In the genomic region with DNA sequence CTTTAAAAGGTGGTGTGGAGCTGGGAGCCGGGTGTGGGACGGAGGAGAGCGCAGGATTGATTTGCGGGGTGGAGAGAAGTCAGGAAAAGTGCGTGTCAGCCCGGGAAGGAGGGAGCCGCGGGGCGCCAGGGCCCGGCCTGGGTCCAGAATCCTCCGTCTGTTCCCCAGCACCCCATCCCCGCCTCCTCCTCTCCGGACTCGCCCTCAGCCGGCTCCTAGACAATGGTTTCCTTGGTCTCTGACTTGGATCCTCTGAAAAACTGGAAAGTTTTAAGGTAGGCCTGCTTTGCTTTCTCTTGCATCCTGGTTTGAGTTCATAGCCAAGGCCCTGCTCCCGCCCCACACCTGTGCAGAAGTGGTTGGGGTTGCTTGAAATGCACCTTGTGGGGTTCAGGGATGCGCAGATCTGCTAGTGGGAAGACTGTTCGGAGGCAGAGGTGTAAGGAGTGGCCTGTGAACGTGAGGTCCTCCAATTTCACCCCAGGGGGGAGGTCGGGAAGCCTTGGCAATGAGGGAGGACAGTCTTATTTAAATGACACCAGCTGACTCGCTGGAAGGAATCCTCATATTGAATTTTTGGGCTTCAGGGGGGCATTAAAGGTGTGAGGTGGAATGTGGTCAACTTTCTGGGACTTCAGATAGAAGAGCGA, we compare ENCODE assay signal across 11 cellular contexts.
DNase-seq lines count a peak whose midpoint lies in the region; ATAC-seq, FAIRE-seq and TF ChIP-seq lines count a peak whose summit lies in the region.
"Had no signal": no experiment of that assay in that cellular context is flagged by ENCODE, and none has a peak within 500 bp of the region (broad histone marks: within the 10 kb centered on the region; RNA-seq: fewer than 3 reads in every experiment).

No MANE protein-coding gene starts in this region.

- BruUV-seq in Caco-2 (replicated peaks; lab: Mats Ljungman, UMichigan) = no TSS peak

- no peak for TF ChIP-seq CTCF in Caco-2 (IDR thresholded peaks at IDR 0.05; ENCODE audit: insufficient read depth in 1 of 2, low read depth in 1 of 2, low read length in 1 of 2, severe bottlenecking in 1 of 2, unreplicated experiment in 1 of 2)
- no peak for TF ChIP-seq CTCF in choroid plexus epithelial cell (conservative IDR thresholded peaks at IDR 0.05; ENCODE audit: low read depth, low read length)

- no peak overlapping the region for H3K27ac ChIP-seq in iPS-18a (ENCODE audit: low read length)
- peak overlapping the region; percentile 88 for H3K27ac ChIP-seq in rectal smooth muscle tissue (ENCODE audit: low read depth, low read length)

- H3K27me3 ChIP-seq in Caco-2 (replicated peaks; ENCODE audit: control insufficient read depth, insufficient read depth, low read length) = no peaks in the 10 kb centered on the region
- peaks cover 4% of the 10 kb centered on the region for H3K27me3 ChIP-seq in iPS-18a (ENCODE audit: control insufficient read depth, insufficient read depth, low read length)
- H3K27me3 ChIP-seq in rectal smooth muscle tissue (ENCODE audit: control insufficient read depth, insufficient read depth, low read length) = no peaks in the 10 kb centered on the region

- DNase-seq in Caco-2 (no peak), choroid plexus epithelial cell (ENCODE audit: low read depth) (no peak), NCI-H2196 (lab: John Stamatoyannopoulos, UW; ENCODE audit: unreplicated experiment) (no peak), RCC 7860 (ENCODE audit: low spot score) (no peak)
- DNase-seq in activated CD8-positive, alpha-beta memory T cell treated with anti-CD3 and anti-CD28 coated beads, Interleukin-2, amount 50 U/mL, for 48 hours = no peak
- DNase-seq: activated CD4-positive, alpha-beta T cell treated with anti-CD3 and anti-CD28 coated beads, Interleukin-2, amount 50 U/mL, for 48 hours; NCI-H510A treated with DMSO at 0.1 percent for 48 hours had no signal

- POLR2A ChIA-PET in Caco-2 (lab: Charles Lee) = no interaction called here

- no peaks in the 10 kb centered on the region for H3K9me3 Mint-ChIP-seq in Caco-2 (ENCODE audit: unreplicated experiment)

- H3K9me3 ChIP-seq in Caco-2 (no peaks in the 10 kb centered on the region), iPS-18a (ENCODE audit: control insufficient read depth, low read depth, low read length) (no peaks in the 10 kb centered on the region)

- H3K27me3 Mint-ChIP-seq in Caco-2 (ENCODE audit: insufficient read depth, unreplicated experiment) = peaks cover 7% of the 10 kb centered on the region

- H3K9ac ChIP-seq in iPS-18a (ENCODE audit: low read length) (no peak overlapping the region), rectal smooth muscle tissue (ENCODE audit: low read length) (peak overlapping the region; percentile 10)

- no peaks in the 10 kb centered on the region for H3K36me3 Mint-ChIP-seq in Caco-2 (ENCODE audit: insufficient read depth, unreplicated experiment)

- H3K4me3 ChIP-seq in Caco-2 (ENCODE audit: low read depth, low read length) (no peak overlapping the region), choroid plexus epithelial cell (ENCODE audit: low read depth, low read length) (peak overlapping the region; percentile 20), iPS-18a (ENCODE audit: low read length) (peak overlapping the region; percentile 13), rectal smooth muscle tissue (ENCODE audit: low read length) (peak overlapping the region; percentile 55)

- no peaks in the 10 kb centered on the region for H3K4me1 Mint-ChIP-seq in Caco-2 (ENCODE audit: low read depth, unreplicated experiment)
- H3K4me1 Mint-ChIP-seq: B cell had no signal

- no peak for FAIRE-seq in RCC 7860 (lab: Jason Lieb, UNC)

- CTCF ChIA-PET in Caco-2 (lab: Charles Lee) = no interaction called here

- H3K36me3 ChIP-seq in Caco-2 (ENCODE audit: control insufficient read depth, insufficient read depth, low read length) (no peaks in the 10 kb centered on the region), iPS-18a (ENCODE audit: control insufficient read depth, low read depth, low read length) (no peaks in the 10 kb centered on the region), rectal smooth muscle tissue (ENCODE audit: control insufficient read depth, insufficient read depth, low read length) (no peaks in the 10 kb centered on the region)

- H3K4me1 ChIP-seq in Caco-2 = peaks cover 4% of the 10 kb centered on the region; the same call in 1 of the 2 replicates
- peaks cover 38% of the 10 kb centered on the region for H3K4me1 ChIP-seq in iPS-18a (ENCODE audit: control insufficient read depth, low read depth, low read length)
- peaks cover 21% of the 10 kb centered on the region for H3K4me1 ChIP-seq in rectal smooth muscle tissue (ENCODE audit: control insufficient read depth, insufficient read depth, low read length)

- H3K4me3 Mint-ChIP-seq in Caco-2 (ENCODE audit: unreplicated experiment) = no peak overlapping the region
- H3K4me3 Mint-ChIP-seq: B cell had no signal

- ATAC-seq in HG02610 (IDR thresholded peaks at IDR 0.05; ENCODE audit: unreplicated experiment) = no peak

- H3K27ac Mint-ChIP-seq in Caco-2 (ENCODE audit: unreplicated experiment) = peak overlapping the region; percentile 3
- H3K27ac Mint-ChIP-seq: B cell had no signal

- intact Hi-C loops in Caco-2 (cut with micrococcal nuclease; ENCODE audit: unreplicated experiment) = no loop called here
